In genomic region chr4:142840516-142841123, GRCh38 we compare ENCODE assay signal across 8 cellular contexts. TPM values are rescaled to one million over a fixed set of nuclear protein-coding genes. Genes with fewer than 3 reads are reported as not detected.
DNase-seq lines count a peak whose midpoint lies in the region; ATAC-seq and TF ChIP-seq lines count a peak whose summit lies in the region.

No MANE protein-coding gene starts in this region.

- ATAC-seq in right lobe of liver (peak in 1 of 4 donors; percentile 42), aorta (ENCODE audit: low FRiP score) (no peak), HG03097 (IDR thresholded peaks at IDR 0.05; ENCODE audit: low FRiP score, unreplicated experiment) (no peak)

- H3K4me1 ChIP-seq in right lobe of liver (peaks cover 0 to 1% (median 0%) of the 10 kb centered on the region in 4 donors), aorta (ENCODE audit: control insufficient read depth in 1 of 2, insufficient read depth in 2 of 2, low read length in 2 of 2) (no peaks in the 10 kb centered on the region)

- no peaks in the 10 kb centered on the region for H3K36me3 Mint-ChIP-seq in activated T-helper 1 cell treated with anti-CD3 and anti-CD28 coated beads, Interleukin-12 subunit alpha, Interleukin-12 subunit beta, Interleukin-2, Interleukin-4 antibody, amounts not matched to agents 30 ng/mL and 10 ng/mL and 1 ng/mL, durations not matched to agents 14 hours and 24 hours and 36 hours (ENCODE audit: low read depth)

- peaks cover 7% of the 10 kb centered on the region for H3K27me3 Mint-ChIP-seq in activated T-helper 1 cell treated with anti-CD3 and anti-CD28 coated beads, Interleukin-12 subunit alpha, Interleukin-12 subunit beta, Interleukin-2, Interleukin-4 antibody, amounts not matched to agents 30 ng/mL and 10 ng/mL and 1 ng/mL, durations not matched to agents 14 hours and 24 hours and 36 hours (ENCODE audit: insufficient read depth)

- H3K4me1 Mint-ChIP-seq in activated T-helper 1 cell treated with anti-CD3 and anti-CD28 coated beads, Interleukin-12 subunit alpha, Interleukin-12 subunit beta, Interleukin-2, Interleukin-4 antibody, amounts not matched to agents 30 ng/mL and 10 ng/mL and 1 ng/mL, durations not matched to agents 14 hours and 24 hours and 36 hours (ENCODE audit: low read depth): peaks cover 11% of the 10 kb centered on the region

- intact Hi-C loops in right lobe of liver (cut with DNase I) (loop anchor here in 1 of 2 donors (10.0 kb wide), 1 partner anchor 716 kb away; no protein-coding TSS in a partner anchor), aorta (cut with DNase I) (loop anchor here in 1 of 2 donors (5.0 kb wide), 1 partner anchor 488 kb away; no protein-coding TSS in a partner anchor), posterior cingulate gyrus (cut with DNase I) (loop anchor here (2.0 kb wide), 1 partner anchor 488 kb away; no protein-coding TSS in a partner anchor)
- intact Hi-C loops in activated T-helper 1 cell treated with anti-CD3 and anti-CD28 coated beads, Interleukin-12 subunit alpha, Interleukin-12 subunit beta, Interleukin-2, Interleukin-4 antibody, amounts not matched to agents 30 ng/mL and 10 ng/mL and 1 ng/mL, durations not matched to agents 14 hours and 24 hours and 36 hours (cut with micrococcal nuclease): loop anchor here (1.0 to 10.0 kb wide), 7 partner anchors 128 to 1616 kb away; partner anchors contain the start of gene ZNF330

- H3K27me3 ChIP-seq in right lobe of liver (peaks cover 0 to 9% of the 10 kb centered on the region in 2 donors), aorta (ENCODE audit: control insufficient read depth in 1 of 2, insufficient read depth in 2 of 2, low read length in 1 of 2) (no peaks in the 10 kb centered on the region)

- TF ChIP-seq POLR2A in right lobe of liver (IDR thresholded peaks at IDR 0.05): no peak

- no peak overlapping the region for H3K27ac ChIP-seq in right lobe of liver
- no peak overlapping the region for H3K27ac ChIP-seq in aorta (ENCODE audit: low read depth in 1 of 2, low read length in 2 of 2)

- H3K4me3 ChIP-seq in right lobe of liver (no peak overlapping the region), aorta (ENCODE audit: low read length in 2 of 2) (no peak overlapping the region)

- no peaks in the 10 kb centered on the region for H3K9me3 ChIP-seq in right lobe of liver
- H3K9me3 ChIP-seq in aorta (ENCODE audit: control insufficient read depth, low read length): no peaks in the 10 kb centered on the region

- H3K27ac Mint-ChIP-seq in activated T-helper 1 cell treated with anti-CD3 and anti-CD28 coated beads, Interleukin-12 subunit alpha, Interleukin-12 subunit beta, Interleukin-2, Interleukin-4 antibody, amounts not matched to agents 30 ng/mL and 10 ng/mL and 1 ng/mL, durations not matched to agents 14 hours and 24 hours and 36 hours: no peak overlapping the region

- H3K9me3 Mint-ChIP-seq in activated T-helper 1 cell treated with anti-CD3 and anti-CD28 coated beads, Interleukin-12 subunit alpha, Interleukin-12 subunit beta, Interleukin-2, Interleukin-4 antibody, amounts not matched to agents 30 ng/mL and 10 ng/mL and 1 ng/mL, durations not matched to agents 14 hours and 24 hours and 36 hours: no peaks in the 10 kb centered on the region

- H3K36me3 ChIP-seq in right lobe of liver (no peaks in the 10 kb centered on the region), aorta (ENCODE audit: control insufficient read depth in 1 of 2, insufficient read depth in 2 of 2, low read length in 1 of 2) (no peaks in the 10 kb centered on the region)

- peak; percentile 39 for DNase-seq in EL
- peak; percentile 41 for DNase-seq in M059J (ENCODE audit: low read depth)
- DNase-seq in astrocyte of the hippocampus (ENCODE audit: low read depth, low spot score): peak; percentile 61
- no peak for DNase-seq in right lobe of liver
- DNase-seq in activated T-helper 1 cell treated with anti-CD3 and anti-CD28 coated beads, Interleukin-12 subunit alpha, Interleukin-12 subunit beta, Interleukin-2, Interleukin-4 antibody, amounts not matched to agents 30 ng/mL and 10 ng/mL and 1 ng/mL, durations not matched to agents 14 hours and 24 hours and 36 hours (ENCODE audit: low spot score): no peak
- DNase-seq in aorta: no peak
- no peak for DNase-seq in posterior cingulate gyrus

- H3K4me3 Mint-ChIP-seq in activated T-helper 1 cell treated with anti-CD3 and anti-CD28 coated beads, Interleukin-12 subunit alpha, Interleukin-12 subunit beta, Interleukin-2, Interleukin-4 antibody, amounts not matched to agents 30 ng/mL and 10 ng/mL and 1 ng/mL, durations not matched to agents 14 hours and 24 hours and 36 hours: no peak overlapping the region

- 56% methylated on average over 1 of the region's 1 CpG for WGBS in right lobe of liver (ENCODE audit: insufficient coverage, low coverage, low lambda C conversion rate, missing lambda C conversion rate)
- 76 to 82% methylated on average over 1 of the region's 1 CpG for WGBS in aorta, 2 donors

- TF ChIP-seq CTCF in right lobe of liver (IDR thresholded peaks at IDR 0.05): peak; percentile 47 to 68 (median 64)

RNA-seq across cellular contexts. Expression of gene INPP4B, which starts 5.5 kb away (rescaled TPM):
- total RNA-seq in M059J (2014; rRNA removed; shearing (Covaris generic)): 13.1 and 16.1 TPM in 2 replicates
- total RNA-seq in right lobe of liver (1 to 10 TPM in 5 of 6 experiments, under 1 TPM in 1; 0.73 to 5.0 (median 1.6) TPM), aorta (10 to 100 TPM; 29.7 to 36.8 TPM)
- total RNA-seq in activated T-helper 1 cell treated with anti-CD3 and anti-CD28 coated beads, Interleukin-12 subunit alpha, Interleukin-12 subunit beta, Interleukin-2, Interleukin-4 antibody, amounts not matched to agents 30 ng/mL and 10 ng/mL and 1 ng/mL, durations not matched to agents 14 hours and 24 hours and 36 hours: 16.8 and 19.3 TPM in 2 replicates
- 10 to 100 TPM in 1 of 2 donors, 1 to 10 TPM in 1; 3.3 to 11.6 TPM for polyA plus RNA-seq in aorta

Comparison
In these comparisons a context has a peak if more than half of its experiments do, and no peak if none do; other contexts are left out.
1. DNase-seq: peak in EL (single experiment), M059J (single experiment) and astrocyte of the hippocampus (single experiment); none in right lobe of liver (0 of 3), activated T-helper 1 cell treated with anti-CD3 and anti-CD28 coated beads, Interleukin-12 subunit alpha, Interleukin-12 subunit beta, Interleukin-2, Interleukin-4 antibody, amounts not matched to agents 30 ng/mL and 10 ng/mL and 1 ng/mL, durations not matched to agents 14 hours and 24 hours and 36 hours (single experiment), aorta (0 of 2) and posterior cingulate gyrus (0 of 10).